Comparison of ENCODE assay signal across 8 cellular contexts in the genomic region with DNA sequence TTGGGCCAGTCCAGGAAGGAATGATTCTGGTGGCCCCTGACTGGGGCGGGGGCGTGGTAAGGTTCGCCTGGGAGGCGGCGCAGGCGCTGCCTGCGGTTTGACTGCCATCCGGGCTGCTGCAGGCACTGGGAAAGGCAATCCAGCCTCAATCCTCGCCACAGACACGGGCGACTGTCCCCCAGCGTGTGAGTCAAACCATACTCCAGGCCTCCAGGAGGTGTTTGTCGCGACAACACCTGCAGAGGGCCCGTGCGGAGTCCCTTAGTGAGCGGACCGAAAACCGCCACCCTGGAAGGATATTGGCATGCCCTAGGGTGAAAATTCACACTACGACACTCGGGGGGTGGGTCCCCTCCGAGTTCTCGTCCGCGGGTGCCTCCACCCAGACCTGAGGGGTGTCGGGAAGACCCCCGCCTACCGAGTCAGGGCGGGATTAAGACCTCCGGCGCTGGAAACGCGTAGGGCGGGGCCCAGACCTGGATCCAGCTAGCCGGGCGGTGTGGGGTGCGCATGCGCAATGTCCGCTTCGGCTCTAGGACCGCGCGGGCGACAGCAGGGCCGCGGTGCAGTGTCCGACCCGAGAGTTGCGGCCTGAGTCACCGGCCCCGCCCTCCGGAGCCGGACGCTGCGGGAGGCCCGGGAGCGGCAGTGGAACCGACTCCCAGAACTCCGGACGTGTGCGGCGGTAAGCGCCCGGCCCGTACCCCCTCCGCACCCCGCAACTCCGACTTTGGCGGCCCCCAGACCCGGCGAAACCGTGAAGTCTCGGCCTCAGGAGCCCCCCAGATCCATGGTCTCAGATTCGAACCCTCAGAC.
DNase-seq lines count a peak whose midpoint lies in the region; ATAC-seq and TF ChIP-seq lines count a peak whose summit lies in the region.

Gene CAPNS1 (plus strand): TSS at position 594 of the 816 bp plus-strand sequence. CDS start 946 bp downstream, outside the sequence.

- H3K79me2 ChIP-seq in OCI-LY3 (ENCODE audit: low read length): peaks cover 19% of the 10 kb centered on the region

- H3K4me1 ChIP-seq in OCI-LY3 (ENCODE audit: low read length): peaks cover 22% of the 10 kb centered on the region
- H3K4me1 ChIP-seq in mucosa of rectum (ENCODE audit: control insufficient read depth in 2 of 2, insufficient read depth in 2 of 2, low read length in 2 of 2): peaks cover 17 to 26% of the 10 kb centered on the region in 2 donors

- H3K36me3 ChIP-seq in OCI-LY3 (replicated peaks; ENCODE audit: low read depth, low read length): peaks cover 20% of the 10 kb centered on the region
- peaks cover 20 to 22% of the 10 kb centered on the region in 2 donors for H3K36me3 ChIP-seq in mucosa of rectum (ENCODE audit: control insufficient read depth in 2 of 2, insufficient read depth in 2 of 2, low read length in 2 of 2)

- H2AFZ ChIP-seq in OCI-LY3 (ENCODE audit: low read depth, low read length): peak within 1 kb of the TSS; percentile 64; the same call in 1 of the 2 replicates

- ATAC-seq in GM21515 (IDR thresholded peaks at IDR 0.05; ENCODE audit: unreplicated experiment): peak; percentile 74

- H3K4me2 ChIP-seq in OCI-LY3 (ENCODE audit: low read length): peak within 1 kb of the TSS; percentile 75

- H3K27ac ChIP-seq in OCI-LY3 (ENCODE audit: low read length) (peak within 1 kb of the TSS; percentile 88), mucosa of rectum (ENCODE audit: low read depth in 2 of 2, low read length in 2 of 2) (peak within 1 kb of the TSS; percentile 99 to 100)

- peak within 1 kb of the TSS; percentile 98 for H3K9ac ChIP-seq in OCI-LY3 (ENCODE audit: low read length)
- peak within 1 kb of the TSS; percentile 100 for H3K9ac ChIP-seq in mucosa of rectum (ENCODE audit: low read depth in 1 of 2, low read length in 2 of 2)

- H3K9me3 ChIP-seq in OCI-LY3 (ENCODE audit: insufficient read depth, low read length) (no peaks in the 10 kb centered on the region), mucosa of rectum (ENCODE audit: control insufficient read depth in 2 of 2, low read length in 2 of 2) (no peaks in the 10 kb centered on the region)

- H3K4me3 ChIP-seq in OCI-LY3 (ENCODE audit: low read length): peak within 1 kb of the TSS; percentile 94
- H3K4me3 ChIP-seq in epithelial cell of esophagus (ENCODE audit: low read length): peak within 1 kb of the TSS; percentile 99
- H3K4me3 ChIP-seq in mucosa of rectum (ENCODE audit: low read length in 2 of 2): peak within 1 kb of the TSS; percentile 98 to 99

- TF ChIP-seq CTCF in OCI-LY3 (IDR thresholded peaks at IDR 0.05; ENCODE audit: low read depth, low read length): peak; percentile 17; the same call in 1 of the 2 replicates
- peak; percentile 2 for TF ChIP-seq CTCF in epithelial cell of esophagus (IDR thresholded peaks at IDR 0.05; ENCODE audit: insufficient read depth, low read depth, low read length, missing control alignments)

- H4K20me1 ChIP-seq in OCI-LY3 (ENCODE audit: insufficient read depth, low read length): peaks cover 10% of the 10 kb centered on the region

- DNase-seq in DMS 273 treated with DMSO at 0.1 percent for 48 hours (lab: John Stamatoyannopoulos, UW) (peak; percentile 87), HuH-7 (ENCODE audit: low spot score) (peak; percentile 99), activated T-cell treated with anti-CD3 and anti-CD28 coated beads for 1 hour (ENCODE audit: low read depth) (peak; percentile 86), epithelial cell of esophagus (ENCODE audit: low read depth) (peak; percentile 96)
- DNase-seq in stimulated activated CD8-positive, alpha-beta memory T cell treated with anti-CD3 and anti-CD28 coated beads, Interleukin-4, amount 100 ng/mL, for 48 hours: peak; percentile 96

- H3K27me3 ChIP-seq in OCI-LY3 (ENCODE audit: low read depth, low read length) (no peaks in the 10 kb centered on the region), mucosa of rectum (ENCODE audit: control insufficient read depth in 2 of 2, insufficient read depth in 2 of 2, low read length in 2 of 2) (no peaks in the 10 kb centered on the region)

Comparison
In these comparisons a context has a peak if more than half of its experiments do, and no peak if none do; other contexts are left out.
1. Peak in every context shown above with its lines: DNase-seq, ATAC-seq, H3K4me3 ChIP-seq and H3K27ac ChIP-seq.